Comparison of ENCODE assay signal across 11 cellular contexts in genomic region chrX:95346854-95347253, GRCh38.
DNase-seq lines count a peak whose midpoint lies in the region; ATAC-seq and TF ChIP-seq lines count a peak whose summit lies in the region.
"Had no signal": no experiment of that assay in that cellular context is flagged by ENCODE, and none has a peak within 500 bp of the region (broad histone marks: within the 10 kb centered on the region; RNA-seq: fewer than 3 reads in every experiment).

No MANE protein-coding gene starts in this region.

- no peaks in the 10 kb centered on the region for H3K36me3 ChIP-seq in osteoblast (ENCODE audit: insufficient read depth, low read length)
- no peaks in the 10 kb centered on the region for H3K36me3 ChIP-seq in right atrium auricular region
- H3K36me3 ChIP-seq: upper lobe of left lung had no signal

- no peaks in the 10 kb centered on the region for H3K9me3 Mint-ChIP-seq in chondrocyte (ENCODE audit: low read depth)

- no peak overlapping the region for H2AFZ ChIP-seq in osteoblast (ENCODE audit: low read length)

- no peaks in the 10 kb centered on the region for H4K20me1 ChIP-seq in osteoblast (ENCODE audit: insufficient read depth, low read length)

- H3K36me3 Mint-ChIP-seq in chondrocyte (ENCODE audit: low read depth) = no peaks in the 10 kb centered on the region

- ATAC-seq in GM19324 (IDR thresholded peaks at IDR 0.05; ENCODE audit: low FRiP score, unreplicated experiment) = no peak
- ATAC-seq: activated CD4-positive, CD25-positive, alpha-beta regulatory T cell treated with anti-CD3 and anti-CD28 coated beads, Interleukin-2, amount 50 U/mL, for 24 hours had no signal

- DNase-seq in NCI-H1417 (lab: John Stamatoyannopoulos, UW) (peak in 2 of 3 experiments; percentile 4 to 66), NCI-H1417 treated with DMSO at 0.1 percent for 48 hours (lab: John Stamatoyannopoulos, UW) (no peak), NCI-H1694 treated with DMSO at 0.1 percent for 48 hours (lab: John Stamatoyannopoulos, UW) (peak; percentile 10), chondrocyte (ENCODE audit: low spot score) (no peak), osteoblast (ENCODE audit: insufficient read length, low spot score, missing footprints) (no peak), GM19238 (ENCODE audit: insufficient read length, low spot score) (no peak), right atrium auricular region (ENCODE audit: low spot score) (no peak)
- DNase-seq: activated naive CD4-positive, alpha-beta T cell treated with Interleukin-2 at 50 U/mL for 16 hours; upper lobe of left lung had no signal

- no peaks in the 10 kb centered on the region for H3K9me3 ChIP-seq in osteoblast (ENCODE audit: low read depth, low read length)
- no peaks in the 10 kb centered on the region for H3K9me3 ChIP-seq in right atrium auricular region
- H3K9me3 ChIP-seq: upper lobe of left lung had no signal

- H3K27ac ChIP-seq in osteoblast (ENCODE audit: low read depth, low read length) = no peak overlapping the region
- H3K27ac ChIP-seq in right atrium auricular region = no peak overlapping the region
- H3K27ac ChIP-seq: upper lobe of left lung had no signal

- no peaks in the 10 kb centered on the region for H3K27me3 Mint-ChIP-seq in chondrocyte (ENCODE audit: low read depth)

- H3K4me1 ChIP-seq in osteoblast (ENCODE audit: insufficient read depth, low read length) = no peaks in the 10 kb centered on the region
- no peaks in the 10 kb centered on the region for H3K4me1 ChIP-seq in right atrium auricular region
- H3K4me1 ChIP-seq: upper lobe of left lung had no signal

- H3K4me3 Mint-ChIP-seq in chondrocyte (ENCODE audit: unreplicated experiment) = no peak overlapping the region

- H3K79me2 ChIP-seq in osteoblast (ENCODE audit: insufficient read depth, low read length) = no peaks in the 10 kb centered on the region

- no peaks in the 10 kb centered on the region for H3K27me3 ChIP-seq in osteoblast (ENCODE audit: insufficient read depth, low read length)
- H3K27me3 ChIP-seq in right atrium auricular region = no peaks in the 10 kb centered on the region
- H3K27me3 ChIP-seq: upper lobe of left lung had no signal

- TF ChIP-seq CTCF in chondrocyte (IDR thresholded peaks at IDR 0.05) (peak; percentile 77), osteoblast (IDR thresholded peaks at IDR 0.05; ENCODE audit: extremely low read depth, low read depth, low read length) (peak; percentile 33), right atrium auricular region (IDR thresholded peaks at IDR 0.05) (peak in 1 of 2 donors; percentile 33)

- H3K4me2 ChIP-seq in osteoblast (ENCODE audit: insufficient read depth, low read length) = no peak overlapping the region

- H3K4me3 ChIP-seq in osteoblast (ENCODE audit: insufficient read depth, low read length) (no peak overlapping the region), right atrium auricular region (no peak overlapping the region)
- H3K4me3 ChIP-seq: upper lobe of left lung had no signal

- H3K27ac Mint-ChIP-seq in chondrocyte (ENCODE audit: unreplicated experiment) = no peak overlapping the region

- H3K4me1 Mint-ChIP-seq in chondrocyte (ENCODE audit: low read depth) = no peaks in the 10 kb centered on the region

Comparison
In these comparisons a context has a peak if more than half of its experiments do, and no peak if none do; other contexts are left out.
1. DNase-seq: peak in NCI-H1417 (2 of 3) and NCI-H1694 treated with DMSO at 0.1 percent for 48 hours (single experiment); none in NCI-H1417 treated with DMSO at 0.1 percent for 48 hours (single experiment), chondrocyte (single experiment), osteoblast (single experiment), GM19238 (single experiment) and right atrium auricular region (single experiment).